Comparison of ENCODE assay signal across 23 cellular contexts in genomic region chr13:47064381-47064780, GRCh38.
DNase-seq lines count a peak whose midpoint lies in the region; ATAC-seq and TF ChIP-seq lines count a peak whose summit lies in the region.
"Had no signal": no experiment of that assay in that cellular context is flagged by ENCODE, and none has a peak within 500 bp of the region (broad histone marks: within the 10 kb centered on the region; RNA-seq: fewer than 3 reads in every experiment).

No MANE protein-coding gene starts in this region.

- H3K36me3 ChIP-seq in GM23338 (ENCODE audit: insufficient read depth): no peaks in the 10 kb centered on the region
- H3K36me3 ChIP-seq in neural progenitor cell: no peaks in the 10 kb centered on the region
- no peaks in the 10 kb centered on the region for H3K36me3 ChIP-seq in thyroid gland
- H3K36me3 ChIP-seq: BE2C, BLaER1 had no signal

- peaks cover 3% of the 10 kb centered on the region for H3K27me3 Mint-ChIP-seq in GM23338 (ENCODE audit: insufficient read depth, low read depth, poor library complexity)
- H3K27me3 Mint-ChIP-seq in neural progenitor cell (ENCODE audit: insufficient read depth, low read depth): peaks cover 2% of the 10 kb centered on the region
- no peaks in the 10 kb centered on the region for H3K27me3 Mint-ChIP-seq in activated CD4-positive, alpha-beta T cell treated with anti-CD3 and anti-CD28 coated beads, Interleukin-2, amount 10 ng/mL, durations not matched to agents 24 days and 14 days
- H3K27me3 Mint-ChIP-seq: CD4-positive, CD25-positive, alpha-beta regulatory T cell had no signal

- peaks cover 9% of the 10 kb centered on the region for H3K9me3 ChIP-seq in neural progenitor cell (ENCODE audit: low read depth)
- no peaks in the 10 kb centered on the region for H3K9me3 ChIP-seq in thyroid gland
- H3K9me3 ChIP-seq: BE2C had no signal

- H3K4me1 Mint-ChIP-seq in GM23338 (peaks cover 8% of the 10 kb centered on the region; the same call in 2 of the 3 replicates), neural progenitor cell (no peaks in the 10 kb centered on the region)
- no peaks in the 10 kb centered on the region for H3K4me1 Mint-ChIP-seq in activated CD4-positive, alpha-beta T cell treated with anti-CD3 and anti-CD28 coated beads, Interleukin-2, amount 10 ng/mL, durations not matched to agents 24 days and 14 days
- H3K4me1 Mint-ChIP-seq: CD4-positive, alpha-beta memory T cell; CD4-positive, CD25-positive, alpha-beta regulatory T cell; CD8-positive, alpha-beta memory T cell had no signal

- H3K9me3 Mint-ChIP-seq in GM23338: peaks cover 30% of the 10 kb centered on the region; the same call in 2 of the 3 replicates
- peaks cover 17% of the 10 kb centered on the region for H3K9me3 Mint-ChIP-seq in neural progenitor cell
- H3K9me3 Mint-ChIP-seq in activated CD4-positive, alpha-beta T cell treated with anti-CD3 and anti-CD28 coated beads, Interleukin-2, amount 10 ng/mL, durations not matched to agents 24 days and 14 days: no peaks in the 10 kb centered on the region

- no peak for ATAC-seq in GM23338
- ATAC-seq: GM12878 had no signal

- H2AFZ ChIP-seq in GM23338 (peak overlapping the region; percentile 49; the same call in 1 of the 2 replicates), neural progenitor cell (replicated peaks) (peak overlapping the region; percentile 23)

- no peaks in the 10 kb centered on the region for H3K79me2 ChIP-seq in GM23338 (replicated peaks; ENCODE audit: insufficient read depth)
- H3K79me2 ChIP-seq in neural progenitor cell (ENCODE audit: low read depth): no peaks in the 10 kb centered on the region

- intact Hi-C loops in activated CD4-positive, alpha-beta T cell treated with anti-CD3 and anti-CD28 coated beads, Interleukin-2, amount 10 ng/mL, durations not matched to agents 24 days and 14 days (cut with micrococcal nuclease): no loop called here
- intact Hi-C loops in thyroid gland (cut with DNase I): no loop called here

- no peak overlapping the region for H3K4me3 ChIP-seq in GM23338
- H3K4me3 ChIP-seq in neural progenitor cell: no peak overlapping the region
- no peak overlapping the region for H3K4me3 ChIP-seq in thyroid gland (replicated peaks in 1 of 3)
- H3K4me3 ChIP-seq: BLaER1, GM12878 had no signal

- H3K27me3 ChIP-seq in GM23338 (ENCODE audit: insufficient read depth): no peaks in the 10 kb centered on the region
- H3K27me3 ChIP-seq in neural progenitor cell: no peaks in the 10 kb centered on the region
- no peaks in the 10 kb centered on the region for H3K27me3 ChIP-seq in thyroid gland
- H3K27me3 ChIP-seq: BE2C, BLaER1 had no signal

- H3F3A ChIP-seq in GM23338 (replicated peaks; ENCODE audit: low read depth) (no peaks in the 10 kb centered on the region), neural progenitor cell (ENCODE audit: low read depth) (no peaks in the 10 kb centered on the region)

- H3K27ac Mint-ChIP-seq in GM23338: no peak overlapping the region
- H3K27ac Mint-ChIP-seq in neural progenitor cell: no peak overlapping the region
- no peak overlapping the region for H3K27ac Mint-ChIP-seq in activated CD4-positive, alpha-beta T cell treated with anti-CD3 and anti-CD28 coated beads, Interleukin-2, amount 10 ng/mL, durations not matched to agents 24 days and 14 days
- H3K27ac Mint-ChIP-seq: CD14-positive monocyte; CD4-positive, alpha-beta memory T cell; CD4-positive, CD25-positive, alpha-beta regulatory T cell; CD8-positive, alpha-beta memory T cell had no signal

- DNase-seq in GM23338 (ENCODE audit: low spot score) (no peak), neural progenitor cell (ENCODE audit: low spot score) (no peak), thyroid gland (no peak), NCI-H748 (lab: John Stamatoyannopoulos, UW; ENCODE audit: unreplicated experiment) (no peak)
- no peak for DNase-seq in activated CD4-positive, alpha-beta T cell treated with anti-CD3 and anti-CD28 coated beads, Interleukin-2, amount 10 ng/mL, durations not matched to agents 24 days and 14 days
- DNase-seq: 8988T; ACHN; BE2C; C1 segment of cervical spinal cord; CD4-positive, alpha-beta memory T cell; CD4-positive, CD25-positive, alpha-beta regulatory T cell; CD8-positive, alpha-beta memory T cell; COR-L47; DMS 273 treated with DMSO at 0.1 percent for 48 hours; DMS153; DMS53; DMS79; DND-41; EL; GDM1 had no signal

- H3K9me2 ChIP-seq in GM23338 (ENCODE audit: insufficient read depth): no peaks in the 10 kb centered on the region

- H3K36me3 Mint-ChIP-seq in GM23338 (ENCODE audit: low read depth): peaks cover 12% of the 10 kb centered on the region; the same call in 2 of the 3 replicates
- no peaks in the 10 kb centered on the region for H3K36me3 Mint-ChIP-seq in neural progenitor cell
- H3K36me3 Mint-ChIP-seq in activated CD4-positive, alpha-beta T cell treated with anti-CD3 and anti-CD28 coated beads, Interleukin-2, amount 10 ng/mL, durations not matched to agents 24 days and 14 days (ENCODE audit: low read depth): no peaks in the 10 kb centered on the region
- H3K36me3 Mint-ChIP-seq: CD14-positive monocyte; CD4-positive, alpha-beta memory T cell; CD4-positive, CD25-positive, alpha-beta regulatory T cell; CD8-positive, alpha-beta memory T cell had no signal

- H4K20me1 ChIP-seq in GM23338 (replicated peaks; ENCODE audit: insufficient read depth) (no peaks in the 10 kb centered on the region), neural progenitor cell (ENCODE audit: low read depth) (no peaks in the 10 kb centered on the region)
- H4K20me1 ChIP-seq: BLaER1 had no signal

- WGBS in thyroid gland, 2 donors: 79 to 81% methylated on average over 2 of the region's 2 CpGs

- TF ChIP-seq CTCF in GM23338 (conservative IDR thresholded peaks at IDR 0.05; ENCODE audit: low read depth in 2 of 2): no peak
- TF ChIP-seq CTCF in neural progenitor cell (IDR thresholded peaks at IDR 0.05): no peak
- no peak for TF ChIP-seq CTCF in thyroid gland (IDR thresholded peaks at IDR 0.05)

- H3K27ac ChIP-seq in GM23338 (ENCODE audit: low read depth) (no peak overlapping the region), neural progenitor cell (no peak overlapping the region), thyroid gland (no peak overlapping the region)
- H3K27ac ChIP-seq: BLaER1 had no signal

- H3K4me3 Mint-ChIP-seq in GM23338 (no peak overlapping the region), neural progenitor cell (no peak overlapping the region)
- H3K4me3 Mint-ChIP-seq in activated CD4-positive, alpha-beta T cell treated with anti-CD3 and anti-CD28 coated beads, Interleukin-2, amount 10 ng/mL, durations not matched to agents 24 days and 14 days: no peak overlapping the region
- H3K4me3 Mint-ChIP-seq: CD14-positive monocyte; CD4-positive, alpha-beta memory T cell; CD8-positive, alpha-beta memory T cell had no signal

- H3K9ac ChIP-seq in neural progenitor cell: no peak overlapping the region
- H3K9ac ChIP-seq: BLaER1 had no signal

- TF ChIP-seq POLR2A in thyroid gland (IDR thresholded peaks at IDR 0.05): no peak

- H3K4me1 ChIP-seq in GM23338 (ENCODE audit: insufficient read depth): peaks cover 3% of the 10 kb centered on the region; the same call in 1 of the 2 replicates
- H3K4me1 ChIP-seq in neural progenitor cell: peaks cover 3% of the 10 kb centered on the region
- H3K4me1 ChIP-seq in thyroid gland: no peaks in the 10 kb centered on the region
- H3K4me1 ChIP-seq: BE2C, BLaER1 had no signal

- H3K4me2 ChIP-seq in GM23338: no peak overlapping the region
- no peak overlapping the region for H3K4me2 ChIP-seq in neural progenitor cell
- H3K4me2 ChIP-seq: BLaER1 had no signal

TF ChIP-seq in GM23338, 12 proteins besides CTCF, POLR2A, EP300 and RAD21 (continues in another document):
- TF ChIP-seq ZNF331 (CRISPR knock-in tag; IDR thresholded peaks at IDR 0.05; ENCODE audit: low read depth) (no peak), ZNF114 (CRISPR knock-in tag; IDR thresholded peaks at IDR 0.05) (no peak), NANOG (IDR thresholded peaks at IDR 0.05; ENCODE audit: borderline replicate concordance) (no peak)
